Comparison of ENCODE assay signal across 12 cellular contexts in genomic region chr12:99005601-99006000, GRCh38.
"Had no signal": no experiment of that assay in that cellular context is flagged by ENCODE, and none has a peak within 500 bp of the region (broad histone marks: within the 10 kb centered on the region; RNA-seq: fewer than 3 reads in every experiment).

No MANE protein-coding gene starts in this region.

- H3K36me3 ChIP-seq: brain microvascular endothelial cell, left ventricle myocardium inferior, ovary, sigmoid colon, spleen, thoracic aorta, upper lobe of right lung had no signal

- DNase-seq: activated naive CD4-positive, alpha-beta T cell; activated naive CD8-positive, alpha-beta T cell treated with anti-CD3 and anti-CD28 coated beads, Interleukin-2, amount 10 ng/mL, durations not matched to agents 7 days and 5 days; brain microvascular endothelial cell; hippocampal formation; kidney; left ventricle myocardium inferior; naive B cell; ovary; sigmoid colon; spleen; upper lobe of right lung had no signal

- H3K9me3 ChIP-seq: left ventricle myocardium inferior, ovary, sigmoid colon, spleen, thoracic aorta, upper lobe of right lung had no signal

- H3K4me3 ChIP-seq: left ventricle myocardium inferior, ovary, sigmoid colon, spleen, thoracic aorta, upper lobe of right lung had no signal

- FAIRE-seq: kidney had no signal

- H3K27ac ChIP-seq: brain microvascular endothelial cell, left ventricle myocardium inferior, ovary, sigmoid colon, spleen, thoracic aorta, upper lobe of right lung had no signal

- H3K4me1 ChIP-seq: left ventricle myocardium inferior, sigmoid colon, spleen, upper lobe of right lung had no signal

- H3K27me3 ChIP-seq: brain microvascular endothelial cell, ovary, sigmoid colon, spleen, upper lobe of right lung had no signal
